11 cellular contexts compared by ENCODE assay signal in the genomic region with DNA sequence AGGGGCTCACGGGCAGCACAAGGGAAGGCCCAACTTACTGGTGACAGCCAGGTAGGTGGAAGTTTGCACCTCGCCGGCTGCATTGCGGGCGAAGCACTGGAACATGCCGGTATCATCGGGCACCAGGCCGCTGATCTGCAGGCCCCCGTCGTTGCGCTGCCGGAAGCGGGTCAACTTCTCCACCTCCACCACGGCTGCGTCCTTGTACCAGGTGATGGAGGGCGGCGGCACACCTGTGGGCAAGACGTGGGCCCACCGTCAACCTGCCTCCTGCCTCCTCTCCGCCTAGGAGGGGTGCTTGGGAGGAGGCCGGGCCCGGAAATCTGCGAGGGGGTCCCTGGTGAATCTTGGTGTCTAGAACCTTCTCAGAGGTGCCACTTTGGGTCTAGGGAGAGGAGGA.
"Had no signal": no experiment of that assay in that cellular context is flagged by ENCODE, and none has a peak within 500 bp of the region (broad histone marks: within the 10 kb centered on the region; RNA-seq: fewer than 3 reads in every experiment).

No MANE protein-coding gene starts in this region.

- ATAC-seq: GM23338, HCT116 had no signal

- H3K4me1 ChIP-seq: HAP-1 had no signal

- H3K4me3 ChIP-seq: GM23248, GM23338, HAP-1 had no signal

- H3K36me3 ChIP-seq: HAP-1 had no signal

- FAIRE-seq: H1, H54 had no signal

- H3K27ac ChIP-seq: GM23248 had no signal

- DNase-seq: GM23248, GOT3, H7, H9, HCEC 1CT, HFFc6 had no signal

- H3K9me3 ChIP-seq: HAP-1 had no signal
